Comparison of ENCODE assay signal across 1 cellular context in the genomic region with DNA sequence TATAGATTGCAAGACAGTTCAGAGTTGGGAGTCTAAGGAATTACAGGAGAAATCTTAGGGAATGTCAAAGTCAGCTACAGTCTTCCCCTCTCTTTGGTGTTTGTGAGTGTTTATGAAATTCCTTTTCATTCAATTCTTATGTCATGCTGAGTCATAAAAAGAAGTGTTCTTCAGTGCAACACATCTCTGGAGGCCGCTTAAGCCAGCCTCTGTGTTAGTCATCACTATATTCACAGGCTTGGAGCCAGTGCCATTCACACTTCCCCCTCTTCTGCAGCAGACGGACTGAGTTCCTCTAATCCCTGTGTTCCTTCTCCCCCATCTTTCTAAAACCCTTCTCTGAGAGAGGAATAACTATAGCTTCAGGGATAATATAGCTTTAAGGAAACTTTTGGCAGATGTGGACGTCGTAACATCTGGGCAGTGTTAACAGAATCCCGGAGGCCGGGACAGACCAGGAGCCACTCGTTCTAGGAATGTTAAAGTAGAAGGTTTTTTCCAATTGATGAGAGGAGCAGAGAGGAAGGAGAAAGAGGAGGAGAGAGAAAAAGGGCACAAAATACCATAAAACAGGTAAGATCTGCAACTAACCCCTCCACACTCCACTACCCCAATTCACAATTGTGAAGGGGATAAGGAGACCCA.
TF ChIP-seq lines count a peak whose summit lies in the region.

A gene with protein sequence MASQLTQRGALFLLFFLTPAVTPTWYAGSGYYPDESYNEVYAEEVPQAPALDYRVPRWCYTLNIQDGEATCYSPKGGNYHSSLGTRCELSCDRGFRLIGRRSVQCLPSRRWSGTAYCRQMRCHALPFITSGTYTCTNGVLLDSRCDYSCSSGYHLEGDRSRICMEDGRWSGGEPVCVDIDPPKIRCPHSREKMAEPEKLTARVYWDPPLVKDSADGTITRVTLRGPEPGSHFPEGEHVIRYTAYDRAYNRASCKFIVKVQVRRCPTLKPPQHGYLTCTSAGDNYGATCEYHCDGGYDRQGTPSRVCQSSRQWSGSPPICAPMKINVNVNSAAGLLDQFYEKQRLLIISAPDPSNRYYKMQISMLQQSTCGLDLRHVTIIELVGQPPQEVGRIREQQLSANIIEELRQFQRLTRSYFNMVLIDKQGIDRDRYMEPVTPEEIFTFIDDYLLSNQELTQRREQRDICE (plus strand): TSS at position 257 of the 645 bp plus-strand sequence. CDS start 2,124 bp downstream, outside the sequence.

TF ChIP-seq in A549, 52 proteins besides CTCF, POLR2A, EP300 and RAD21 (continued from another document):
- TF ChIP-seq, protein P1, sequence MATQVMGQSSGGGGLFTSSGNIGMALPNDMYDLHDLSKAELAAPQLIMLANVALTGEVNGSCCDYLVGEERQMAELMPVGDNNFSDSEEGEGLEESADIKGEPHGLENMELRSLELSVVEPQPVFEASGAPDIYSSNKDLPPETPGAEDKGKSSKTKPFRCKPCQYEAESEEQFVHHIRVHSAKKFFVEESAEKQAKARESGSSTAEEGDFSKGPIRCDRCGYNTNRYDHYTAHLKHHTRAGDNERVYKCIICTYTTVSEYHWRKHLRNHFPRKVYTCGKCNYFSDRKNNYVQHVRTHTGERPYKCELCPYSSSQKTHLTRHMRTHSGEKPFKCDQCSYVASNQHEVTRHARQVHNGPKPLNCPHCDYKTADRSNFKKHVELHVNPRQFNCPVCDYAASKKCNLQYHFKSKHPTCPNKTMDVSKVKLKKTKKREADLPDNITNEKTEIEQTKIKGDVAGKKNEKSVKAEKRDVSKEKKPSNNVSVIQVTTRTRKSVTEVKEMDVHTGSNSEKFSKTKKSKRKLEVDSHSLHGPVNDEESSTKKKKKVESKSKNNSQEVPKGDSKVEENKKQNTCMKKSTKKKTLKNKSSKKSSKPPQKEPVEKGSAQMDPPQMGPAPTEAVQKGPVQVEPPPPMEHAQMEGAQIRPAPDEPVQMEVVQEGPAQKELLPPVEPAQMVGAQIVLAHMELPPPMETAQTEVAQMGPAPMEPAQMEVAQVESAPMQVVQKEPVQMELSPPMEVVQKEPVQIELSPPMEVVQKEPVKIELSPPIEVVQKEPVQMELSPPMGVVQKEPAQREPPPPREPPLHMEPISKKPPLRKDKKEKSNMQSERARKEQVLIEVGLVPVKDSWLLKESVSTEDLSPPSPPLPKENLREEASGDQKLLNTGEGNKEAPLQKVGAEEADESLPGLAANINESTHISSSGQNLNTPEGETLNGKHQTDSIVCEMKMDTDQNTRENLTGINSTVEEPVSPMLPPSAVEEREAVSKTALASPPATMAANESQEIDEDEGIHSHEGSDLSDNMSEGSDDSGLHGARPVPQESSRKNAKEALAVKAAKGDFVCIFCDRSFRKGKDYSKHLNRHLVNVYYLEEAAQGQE (IDR thresholded peaks at IDR 0.05) = no peak
- TF ChIP-seq, protein P2, sequence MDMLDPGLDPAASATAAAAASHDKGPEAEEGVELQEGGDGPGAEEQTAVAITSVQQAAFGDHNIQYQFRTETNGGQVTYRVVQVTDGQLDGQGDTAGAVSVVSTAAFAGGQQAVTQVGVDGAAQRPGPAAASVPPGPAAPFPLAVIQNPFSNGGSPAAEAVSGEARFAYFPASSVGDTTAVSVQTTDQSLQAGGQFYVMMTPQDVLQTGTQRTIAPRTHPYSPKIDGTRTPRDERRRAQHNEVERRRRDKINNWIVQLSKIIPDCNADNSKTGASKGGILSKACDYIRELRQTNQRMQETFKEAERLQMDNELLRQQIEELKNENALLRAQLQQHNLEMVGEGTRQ (IDR thresholded peaks at IDR 0.05) = no peak
- TF ChIP-seq KDM1A (IDR thresholded peaks at IDR 0.05; ENCODE audit: low read depth) (no peak), HDAC2 (IDR thresholded peaks at IDR 0.05) (no peak), RNF2 (IDR thresholded peaks at IDR 0.05; ENCODE audit: borderline replicate concordance, low read depth) (no peak), ZNF302 (CRISPR knock-in tag; IDR thresholded peaks at IDR 0.05) (no peak), SREBF2 (IDR thresholded peaks at IDR 0.05) (no peak), FOXS1 (CRISPR knock-in tag; IDR thresholded peaks at IDR 0.05) (no peak), FOSL2 (IDR thresholded peaks at IDR 0.05) (peak; percentile 64), FOSL2 (CRISPR knock-in tag; IDR thresholded peaks at IDR 0.05) (peak; percentile 91), ESRRA (IDR thresholded peaks at IDR 0.05; ENCODE audit: borderline replicate concordance, low read length) (no peak), MAZ (IDR thresholded peaks at IDR 0.05; ENCODE audit: borderline replicate concordance, low read depth, low read length) (no peak), ZFP36 (IDR thresholded peaks at IDR 0.05; ENCODE audit: borderline replicate concordance, partially characterized antibody) (no peak), FOSB (CRISPR knock-in tag; IDR thresholded peaks at IDR 0.05) (no peak), TFCP2L1 (CRISPR knock-in tag; IDR thresholded peaks at IDR 0.05) (no peak), SMC3 (IDR thresholded peaks at IDR 0.05) (no peak), CHD4 (IDR thresholded peaks at IDR 0.05; ENCODE audit: borderline replicate concordance) (no peak), HOXA7 (CRISPR knock-in tag; IDR thresholded peaks at IDR 0.05) (no peak)
- TF ChIP-seq, protein P3, sequence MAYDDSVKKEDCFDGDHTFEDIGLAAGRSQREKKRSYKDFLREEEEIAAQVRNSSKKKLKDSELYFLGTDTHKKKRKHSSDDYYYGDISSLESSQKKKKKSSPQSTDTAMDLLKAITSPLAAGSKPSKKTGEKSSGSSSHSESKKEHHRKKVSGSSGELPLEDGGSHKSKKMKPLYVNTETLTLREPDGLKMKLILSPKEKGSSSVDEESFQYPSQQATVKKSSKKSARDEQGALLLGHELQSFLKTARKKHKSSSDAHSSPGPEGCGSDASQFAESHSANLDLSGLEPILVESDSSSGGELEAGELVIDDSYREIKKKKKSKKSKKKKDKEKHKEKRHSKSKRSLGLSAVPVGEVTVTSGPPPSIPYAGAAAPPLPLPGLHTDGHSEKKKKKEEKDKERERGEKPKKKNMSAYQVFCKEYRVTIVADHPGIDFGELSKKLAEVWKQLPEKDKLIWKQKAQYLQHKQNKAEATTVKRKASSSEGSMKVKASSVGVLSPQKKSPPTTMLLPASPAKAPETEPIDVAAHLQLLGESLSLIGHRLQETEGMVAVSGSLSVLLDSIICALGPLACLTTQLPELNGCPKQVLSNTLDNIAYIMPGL (CRISPR knock-in tag; IDR thresholded peaks at IDR 0.05; ENCODE audit: borderline replicate concordance) = no peak
- TF ChIP-seq, protein P4, sequence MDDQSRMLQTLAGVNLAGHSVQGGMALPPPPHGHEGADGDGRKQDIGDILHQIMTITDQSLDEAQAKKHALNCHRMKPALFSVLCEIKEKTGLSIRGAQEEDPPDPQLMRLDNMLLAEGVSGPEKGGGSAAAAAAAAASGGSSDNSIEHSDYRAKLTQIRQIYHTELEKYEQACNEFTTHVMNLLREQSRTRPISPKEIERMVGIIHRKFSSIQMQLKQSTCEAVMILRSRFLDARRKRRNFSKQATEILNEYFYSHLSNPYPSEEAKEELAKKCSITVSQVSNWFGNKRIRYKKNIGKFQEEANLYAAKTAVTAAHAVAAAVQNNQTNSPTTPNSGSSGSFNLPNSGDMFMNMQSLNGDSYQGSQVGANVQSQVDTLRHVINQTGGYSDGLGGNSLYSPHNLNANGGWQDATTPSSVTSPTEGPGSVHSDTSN (IDR thresholded peaks at IDR 0.05) = no peak
